19 cellular contexts compared by ENCODE assay signal in the genomic region with DNA sequence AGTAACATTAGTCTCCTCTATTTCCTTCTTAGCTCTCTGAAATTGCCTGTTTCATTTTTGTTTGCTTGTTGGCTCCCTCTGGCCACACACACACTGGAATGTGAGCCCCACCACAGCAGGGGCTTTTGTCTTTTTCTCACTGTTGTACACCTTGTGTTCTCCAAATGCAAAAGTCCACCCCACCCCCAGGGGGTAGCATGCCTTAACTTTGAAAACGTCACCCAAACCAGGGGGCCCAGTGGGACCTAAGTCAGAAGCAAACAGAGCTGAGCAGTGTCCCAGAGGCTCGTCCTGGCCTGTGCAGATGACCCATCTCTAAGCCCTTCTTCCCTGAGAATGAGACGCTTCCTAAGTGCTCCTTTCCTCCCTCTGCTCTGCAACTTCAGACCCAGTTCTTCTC.
DNase-seq lines count a peak whose midpoint lies in the region; ATAC-seq and TF ChIP-seq lines count a peak whose summit lies in the region.
"Had no signal": no experiment of that assay in that cellular context is flagged by ENCODE, and none has a peak within 500 bp of the region (broad histone marks: within the 10 kb centered on the region; RNA-seq: fewer than 3 reads in every experiment).

No MANE protein-coding gene starts in this region.

- no peak for TF ChIP-seq CTCF in heart right ventricle (IDR thresholded peaks at IDR 0.05)
- no peak for TF ChIP-seq CTCF in WTC11 (IDR thresholded peaks at IDR 0.05)
- no peak for TF ChIP-seq CTCF in GM13977 (IDR thresholded peaks at IDR 0.05; ENCODE audit: extremely low read depth, insufficient read depth, missing control alignments)

- peak overlapping the region; percentile 57 for H3K27ac Mint-ChIP-seq in WTC11
- H3K27ac Mint-ChIP-seq: B cell; CD4-positive, CD25-positive, alpha-beta regulatory T cell; CD8-positive, alpha-beta T cell had no signal

- no peaks in the 10 kb centered on the region for H3K9me3 Mint-ChIP-seq in WTC11
- H3K9me3 Mint-ChIP-seq: CD8-positive, alpha-beta T cell had no signal

- CTCF ChIA-PET in WTC11 (lab: Charles Lee): interaction anchor here (1.9 kb wide), 1 partner anchor 35 kb away, joined by 8 read pairs; no protein-coding TSS in a partner anchor

- peaks cover 0 to 9% (median 0%) of the 10 kb centered on the region in 7 donors for H3K27me3 ChIP-seq in heart right ventricle
- H3K27me3 ChIP-seq: BLaER1 had no signal

- H3K4me1 Mint-ChIP-seq in WTC11: peaks cover 9% of the 10 kb centered on the region
- H3K4me1 Mint-ChIP-seq: B cell; CD4-positive, CD25-positive, alpha-beta regulatory T cell had no signal

- 53 to 54% methylated on average over 3 of the region's 3 CpGs for WGBS in heart right ventricle, 2 donors

- intact Hi-C loops in cardiac septum (cut with DNase I) (no loop called here), heart right ventricle (cut with DNase I) (no loop called here), posterior vena cava (cut with DNase I) (loop anchor here in 1 of 2 donors (5.0 kb wide), 1 partner anchor 1248 kb away; no protein-coding TSS in a partner anchor)

- no peaks in the 10 kb centered on the region for H3K4me1 ChIP-seq in heart right ventricle
- H3K4me1 ChIP-seq: BLaER1, Caco-2, HAP-1 had no signal

- DNase-seq in cardiac septum (ENCODE audit: low spot score) (peak; percentile 53), heart right ventricle (no peak), WTC11 (ENCODE audit: low spot score) (no peak), posterior vena cava (ENCODE audit: low spot score) (peak; percentile 9), GM13977 (ENCODE audit: low spot score) (no peak)
- DNase-seq: Caco-2; CD4-positive, CD25-positive, alpha-beta regulatory T cell; CD8-positive, alpha-beta T cell; DMS153; DND-41; GDM1; GOT3 had no signal

- H3K9me3 ChIP-seq in heart right ventricle: no peaks in the 10 kb centered on the region
- H3K9me3 ChIP-seq: BLaER1, Caco-2, HAP-1 had no signal

- H3K27ac ChIP-seq in heart right ventricle: no peak overlapping the region
- H3K27ac ChIP-seq: 22Rv1, BLaER1, C4-2B had no signal

- in situ Hi-C loops in GM13977 (cut with MboI; ENCODE audit: low pct_unique_long_range_greater_than_20kb, low sequenced_read_pairs, unreplicated experiment): no loop called here

- POLR2A ChIA-PET in WTC11 (lab: Charles Lee): no interaction called here

- no peak overlapping the region for H3K4me3 ChIP-seq in heart right ventricle
- H3K4me3 ChIP-seq: BLaER1, GM12878, HAP-1 had no signal

- 0 out of 2 replicates have a peak, but pooled peaks cover 5% of the 10 kb centered on the region for H3K36me3 Mint-ChIP-seq in WTC11
- H3K36me3 Mint-ChIP-seq: CD4-positive, CD25-positive, alpha-beta regulatory T cell; CD8-positive, alpha-beta T cell had no signal

- ATAC-seq in heart right ventricle (no peak), WTC11 (no peak), GM21717 (IDR thresholded peaks at IDR 0.05; ENCODE audit: unreplicated experiment) (no peak)
- ATAC-seq: CD8-positive, alpha-beta T cell; GM12878 had no signal

- H3K4me3 Mint-ChIP-seq in WTC11: no peak overlapping the region
- H3K4me3 Mint-ChIP-seq: B cell; CD4-positive, CD25-positive, alpha-beta regulatory T cell; CD8-positive, alpha-beta T cell had no signal

- H3K27me3 Mint-ChIP-seq in WTC11 (ENCODE audit: low read depth): no peaks in the 10 kb centered on the region
- H3K27me3 Mint-ChIP-seq: B cell; CD4-positive, CD25-positive, alpha-beta regulatory T cell had no signal

- H3K36me3 ChIP-seq in heart right ventricle: no peaks in the 10 kb centered on the region
- H3K36me3 ChIP-seq: BLaER1, HAP-1 had no signal

TF ChIP-seq in WTC11, 78 proteins besides CTCF, POLR2A, EP300 and RAD21:
- TF ChIP-seq, protein P1, sequence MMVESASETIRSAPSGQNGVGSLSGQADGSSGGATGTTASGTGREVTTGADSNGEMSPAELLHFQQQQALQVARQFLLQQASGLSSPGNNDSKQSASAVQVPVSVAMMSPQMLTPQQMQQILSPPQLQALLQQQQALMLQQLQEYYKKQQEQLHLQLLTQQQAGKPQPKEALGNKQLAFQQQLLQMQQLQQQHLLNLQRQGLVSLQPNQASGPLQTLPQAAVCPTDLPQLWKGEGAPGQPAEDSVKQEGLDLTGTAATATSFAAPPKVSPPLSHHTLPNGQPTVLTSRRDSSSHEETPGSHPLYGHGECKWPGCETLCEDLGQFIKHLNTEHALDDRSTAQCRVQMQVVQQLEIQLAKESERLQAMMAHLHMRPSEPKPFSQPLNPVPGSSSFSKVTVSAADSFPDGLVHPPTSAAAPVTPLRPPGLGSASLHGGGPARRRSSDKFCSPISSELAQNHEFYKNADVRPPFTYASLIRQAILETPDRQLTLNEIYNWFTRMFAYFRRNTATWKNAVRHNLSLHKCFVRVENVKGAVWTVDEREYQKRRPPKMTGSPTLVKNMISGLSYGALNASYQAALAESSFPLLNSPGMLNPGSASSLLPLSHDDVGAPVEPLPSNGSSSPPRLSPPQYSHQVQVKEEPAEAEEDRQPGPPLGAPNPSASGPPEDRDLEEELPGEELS (CRISPR knock-in tag; IDR thresholded peaks at IDR 0.05): no peak
- TF ChIP-seq SP1 (CRISPR knock-in tag; conservative IDR thresholded peaks at IDR 0.05) (no peak), IRF2 (CRISPR knock-in tag; IDR thresholded peaks at IDR 0.05; ENCODE audit: borderline replicate concordance, low read depth) (no peak), ZNF671 (CRISPR knock-in tag; IDR thresholded peaks at IDR 0.05) (no peak), PRRX2 (CRISPR knock-in tag; IDR thresholded peaks at IDR 0.05) (no peak), SMAD4 (CRISPR knock-in tag; IDR thresholded peaks at IDR 0.05) (no peak), SMAD3 (CRISPR knock-in tag; IDR thresholded peaks at IDR 0.05; ENCODE audit: borderline replicate concordance) (no peak), EMX1 (CRISPR knock-in tag; IDR thresholded peaks at IDR 0.05) (no peak)
- TF ChIP-seq, protein P2, sequence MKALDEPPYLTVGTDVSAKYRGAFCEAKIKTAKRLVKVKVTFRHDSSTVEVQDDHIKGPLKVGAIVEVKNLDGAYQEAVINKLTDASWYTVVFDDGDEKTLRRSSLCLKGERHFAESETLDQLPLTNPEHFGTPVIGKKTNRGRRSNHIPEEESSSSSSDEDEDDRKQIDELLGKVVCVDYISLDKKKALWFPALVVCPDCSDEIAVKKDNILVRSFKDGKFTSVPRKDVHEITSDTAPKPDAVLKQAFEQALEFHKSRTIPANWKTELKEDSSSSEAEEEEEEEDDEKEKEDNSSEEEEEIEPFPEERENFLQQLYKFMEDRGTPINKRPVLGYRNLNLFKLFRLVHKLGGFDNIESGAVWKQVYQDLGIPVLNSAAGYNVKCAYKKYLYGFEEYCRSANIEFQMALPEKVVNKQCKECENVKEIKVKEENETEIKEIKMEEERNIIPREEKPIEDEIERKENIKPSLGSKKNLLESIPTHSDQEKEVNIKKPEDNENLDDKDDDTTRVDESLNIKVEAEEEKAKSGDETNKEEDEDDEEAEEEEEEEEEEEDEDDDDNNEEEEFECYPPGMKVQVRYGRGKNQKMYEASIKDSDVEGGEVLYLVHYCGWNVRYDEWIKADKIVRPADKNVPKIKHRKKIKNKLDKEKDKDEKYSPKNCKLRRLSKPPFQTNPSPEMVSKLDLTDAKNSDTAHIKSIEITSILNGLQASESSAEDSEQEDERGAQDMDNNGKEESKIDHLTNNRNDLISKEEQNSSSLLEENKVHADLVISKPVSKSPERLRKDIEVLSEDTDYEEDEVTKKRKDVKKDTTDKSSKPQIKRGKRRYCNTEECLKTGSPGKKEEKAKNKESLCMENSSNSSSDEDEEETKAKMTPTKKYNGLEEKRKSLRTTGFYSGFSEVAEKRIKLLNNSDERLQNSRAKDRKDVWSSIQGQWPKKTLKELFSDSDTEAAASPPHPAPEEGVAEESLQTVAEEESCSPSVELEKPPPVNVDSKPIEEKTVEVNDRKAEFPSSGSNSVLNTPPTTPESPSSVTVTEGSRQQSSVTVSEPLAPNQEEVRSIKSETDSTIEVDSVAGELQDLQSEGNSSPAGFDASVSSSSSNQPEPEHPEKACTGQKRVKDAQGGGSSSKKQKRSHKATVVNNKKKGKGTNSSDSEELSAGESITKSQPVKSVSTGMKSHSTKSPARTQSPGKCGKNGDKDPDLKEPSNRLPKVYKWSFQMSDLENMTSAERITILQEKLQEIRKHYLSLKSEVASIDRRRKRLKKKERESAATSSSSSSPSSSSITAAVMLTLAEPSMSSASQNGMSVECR (CRISPR knock-in tag; IDR thresholded peaks at IDR 0.05; ENCODE audit: borderline replicate concordance): no peak
- TF ChIP-seq, protein P3, sequence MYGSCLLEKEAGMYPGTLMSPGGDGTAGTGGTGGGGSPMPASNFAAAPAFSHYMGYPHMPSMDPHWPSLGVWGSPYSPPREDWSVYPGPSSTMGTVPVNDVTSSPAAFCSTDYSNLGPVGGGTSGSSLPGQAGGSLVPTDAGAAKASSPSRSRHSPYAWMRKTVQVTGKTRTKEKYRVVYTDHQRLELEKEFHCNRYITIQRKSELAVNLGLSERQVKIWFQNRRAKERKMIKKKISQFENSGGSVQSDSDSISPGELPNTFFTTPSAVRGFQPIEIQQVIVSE (CRISPR knock-in tag; IDR thresholded peaks at IDR 0.05; ENCODE audit: borderline replicate concordance): no peak
- TF ChIP-seq, protein P4, sequence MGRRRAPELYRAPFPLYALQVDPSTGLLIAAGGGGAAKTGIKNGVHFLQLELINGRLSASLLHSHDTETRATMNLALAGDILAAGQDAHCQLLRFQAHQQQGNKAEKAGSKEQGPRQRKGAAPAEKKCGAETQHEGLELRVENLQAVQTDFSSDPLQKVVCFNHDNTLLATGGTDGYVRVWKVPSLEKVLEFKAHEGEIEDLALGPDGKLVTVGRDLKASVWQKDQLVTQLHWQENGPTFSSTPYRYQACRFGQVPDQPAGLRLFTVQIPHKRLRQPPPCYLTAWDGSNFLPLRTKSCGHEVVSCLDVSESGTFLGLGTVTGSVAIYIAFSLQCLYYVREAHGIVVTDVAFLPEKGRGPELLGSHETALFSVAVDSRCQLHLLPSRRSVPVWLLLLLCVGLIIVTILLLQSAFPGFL (CRISPR knock-in tag; IDR thresholded peaks at IDR 0.05; ENCODE audit: borderline replicate concordance): no peak
- TF ChIP-seq, protein P5, sequence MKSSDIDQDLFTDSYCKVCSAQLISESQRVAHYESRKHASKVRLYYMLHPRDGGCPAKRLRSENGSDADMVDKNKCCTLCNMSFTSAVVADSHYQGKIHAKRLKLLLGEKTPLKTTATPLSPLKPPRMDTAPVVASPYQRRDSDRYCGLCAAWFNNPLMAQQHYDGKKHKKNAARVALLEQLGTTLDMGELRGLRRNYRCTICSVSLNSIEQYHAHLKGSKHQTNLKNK (CRISPR knock-in tag; IDR thresholded peaks at IDR 0.05): no peak

Comparison
In these comparisons a context has a peak if more than half of its experiments do, and no peak if none do; other contexts are left out.
1. DNase-seq: peak in cardiac septum (single experiment) and posterior vena cava (single experiment); none in heart right ventricle (0 of 2), WTC11 (single experiment) and GM13977 (single experiment).